Comparison of ENCODE assay signal across 1 cellular context in the genomic region with DNA sequence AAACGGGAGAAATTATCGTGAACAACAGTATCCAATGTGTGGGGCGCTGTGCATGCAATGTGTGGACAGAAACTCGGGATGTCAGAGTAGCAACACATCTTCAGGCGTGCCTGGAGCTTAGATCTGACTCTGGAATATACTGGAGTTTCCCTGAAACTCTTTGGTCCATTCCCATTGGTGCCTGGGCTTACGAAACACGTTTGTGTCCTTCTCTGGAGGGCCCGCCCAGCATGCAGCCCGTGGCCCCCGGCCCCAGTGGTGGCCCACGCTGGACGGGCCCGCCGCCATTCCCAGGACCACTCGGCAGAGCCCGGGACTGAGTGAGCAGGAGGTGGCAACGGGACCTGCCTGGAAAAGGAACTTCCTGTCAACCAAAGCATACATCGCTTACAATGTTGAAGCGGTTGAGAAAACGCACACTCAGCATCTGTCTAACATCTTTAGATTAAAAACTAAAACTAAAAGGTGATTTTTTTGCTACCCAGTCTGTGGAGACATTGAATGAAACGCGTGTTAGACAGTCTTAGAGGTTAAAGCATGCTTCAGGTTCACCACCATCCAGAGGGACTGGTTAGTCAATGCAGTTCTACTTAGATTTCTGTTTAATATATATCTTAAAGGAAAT.
TF ChIP-seq lines count a peak whose summit lies in the region.

No MANE protein-coding gene starts in this region.

TF ChIP-seq in K562, 482 proteins besides CTCF, POLR2A, EP300 and RAD21:
- TF ChIP-seq, protein P1, sequence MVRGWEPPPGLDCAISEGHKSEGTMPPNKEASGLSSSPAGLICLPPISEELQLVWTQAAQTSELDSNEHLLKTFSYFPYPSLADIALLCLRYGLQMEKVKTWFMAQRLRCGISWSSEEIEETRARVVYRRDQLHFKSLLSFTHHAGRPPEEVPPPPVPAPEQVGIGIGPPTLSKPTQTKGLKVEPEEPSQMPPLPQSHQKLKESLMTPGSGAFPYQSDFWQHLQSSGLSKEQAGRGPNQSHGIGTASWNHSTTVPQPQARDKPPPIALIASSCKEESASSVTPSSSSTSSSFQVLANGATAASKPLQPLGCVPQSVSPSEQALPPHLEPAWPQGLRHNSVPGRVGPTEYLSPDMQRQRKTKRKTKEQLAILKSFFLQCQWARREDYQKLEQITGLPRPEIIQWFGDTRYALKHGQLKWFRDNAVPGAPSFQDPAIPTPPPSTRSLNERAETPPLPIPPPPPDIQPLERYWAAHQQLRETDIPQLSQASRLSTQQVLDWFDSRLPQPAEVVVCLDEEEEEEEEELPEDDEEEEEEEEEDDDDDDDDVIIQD (CRISPR knock-in tag; IDR thresholded peaks at IDR 0.05), result no peak
- TF ChIP-seq FOS (IDR thresholded peaks at IDR 0.05; ENCODE audit: extremely low read depth, insufficient read length) (no peak), MYNN (IDR thresholded peaks at IDR 0.05) (no peak), MYNN (CRISPR knock-in tag; IDR thresholded peaks at IDR 0.05) (no peak), PHB2 (IDR thresholded peaks at IDR 0.05; ENCODE audit: low read depth) (no peak), MAFG (tag; conservative IDR thresholded peaks at IDR 0.05) (peak; percentile 73), SUPT5H (IDR thresholded peaks at IDR 0.05) (no peak), RUNX1 (IDR thresholded peaks at IDR 0.05; ENCODE audit: low read depth) (no peak), MAFF (IDR thresholded peaks at IDR 0.05; ENCODE audit: low read length) (peak; percentile 83), FUS (optimal IDR thresholded peaks at IDR 0.05; ENCODE audit: low read depth, low read length) (no peak), SRSF1 (IDR thresholded peaks at IDR 0.05; ENCODE audit: low read depth, low read length) (no peak), NR1H2 (CRISPR knock-in tag; IDR thresholded peaks at IDR 0.05) (no peak), SAP30 (IDR thresholded peaks at IDR 0.05; ENCODE audit: borderline replicate concordance, insufficient read depth, low read depth, low read length, poor library complexity, severe bottlenecking) (no peak), ZNF551 (CRISPR knock-in tag; IDR thresholded peaks at IDR 0.05) (no peak), SRF (CRISPR knock-in tag; IDR thresholded peaks at IDR 0.05) (no peak), TAF15 (IDR thresholded peaks at IDR 0.05; ENCODE audit: low read depth, low read length) (no peak), MIER1 (IDR thresholded peaks at IDR 0.05; ENCODE audit: low read depth) (no peak), RBM22 (IDR thresholded peaks at IDR 0.05; ENCODE audit: low read depth, low read length, poor library complexity, severe bottlenecking) (peak; percentile 61), HSF4 (CRISPR knock-in tag; IDR thresholded peaks at IDR 0.05; ENCODE audit: borderline replicate concordance) (no peak), SAFB2 (IDR thresholded peaks at IDR 0.05; ENCODE audit: borderline replicate concordance, low read depth, low read length, severe bottlenecking) (no peak), SIN3B (IDR thresholded peaks at IDR 0.05; ENCODE audit: low read depth) (no peak), MAFK (IDR thresholded peaks at IDR 0.05; ENCODE audit: low read length) (peak; percentile 88), POLR2G (IDR thresholded peaks at IDR 0.05; ENCODE audit: low read depth, low read length) (peak; percentile 45; the same call in 1 of the 2 replicates), ZNF586 (CRISPR knock-in tag; conservative IDR thresholded peaks at IDR 0.05) (no peak), ZNF316 (IDR thresholded peaks at IDR 0.05) (peak; percentile 90), ZEB2 (IDR thresholded peaks at IDR 0.05) (no peak), NR2C1 (IDR thresholded peaks at IDR 0.05) (no peak), NR2C1 (tag; IDR thresholded peaks at IDR 0.05) (no peak), C11orf30 (IDR thresholded peaks at IDR 0.05; ENCODE audit: low read depth) (peak; percentile 85), CREM (IDR thresholded peaks at IDR 0.05; ENCODE audit: low read depth) (no peak)
- TF ChIP-seq, protein P2, sequence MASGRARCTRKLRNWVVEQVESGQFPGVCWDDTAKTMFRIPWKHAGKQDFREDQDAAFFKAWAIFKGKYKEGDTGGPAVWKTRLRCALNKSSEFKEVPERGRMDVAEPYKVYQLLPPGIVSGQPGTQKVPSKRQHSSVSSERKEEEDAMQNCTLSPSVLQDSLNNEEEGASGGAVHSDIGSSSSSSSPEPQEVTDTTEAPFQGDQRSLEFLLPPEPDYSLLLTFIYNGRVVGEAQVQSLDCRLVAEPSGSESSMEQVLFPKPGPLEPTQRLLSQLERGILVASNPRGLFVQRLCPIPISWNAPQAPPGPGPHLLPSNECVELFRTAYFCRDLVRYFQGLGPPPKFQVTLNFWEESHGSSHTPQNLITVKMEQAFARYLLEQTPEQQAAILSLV (tag; IDR thresholded peaks at IDR 0.05), result no peak
TF ChIP-seq in K562: peak in this region for 7.
